13 cellular contexts compared by ENCODE assay signal in the genomic region with DNA sequence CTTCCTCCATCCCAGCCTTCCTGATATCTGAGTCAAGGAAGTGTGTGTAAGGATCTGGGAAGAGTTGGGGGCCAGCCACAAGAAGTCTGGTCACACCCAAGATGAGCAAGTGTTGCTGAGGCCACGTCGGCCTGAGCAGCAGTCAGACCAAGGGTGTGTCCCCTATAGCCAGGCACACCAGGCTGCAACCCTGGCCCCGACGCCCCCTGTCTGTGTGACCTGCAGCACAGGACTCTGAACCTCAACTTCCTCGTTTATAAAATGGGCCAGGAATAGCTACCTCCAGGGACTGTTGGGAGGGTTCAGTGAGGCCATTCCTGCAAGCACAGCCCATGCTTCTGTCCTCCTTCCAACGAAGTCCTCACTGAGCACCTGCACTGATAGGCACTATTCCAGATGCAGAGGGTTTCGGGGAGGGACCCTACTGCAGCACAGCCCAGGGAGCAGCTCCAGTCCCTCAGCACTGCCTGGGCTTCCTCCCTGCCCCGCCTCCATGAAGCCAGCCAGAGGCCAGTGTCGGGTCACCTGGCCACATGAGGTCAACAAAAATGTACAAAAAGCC. TPM values are rescaled to one million over a fixed set of nuclear protein-coding genes. Genes with fewer than 3 reads are reported as not detected.
DNase-seq lines count a peak whose midpoint lies in the region; ATAC-seq and TF ChIP-seq lines count a peak whose summit lies in the region.
"Had no signal": no experiment of that assay in that cellular context is flagged by ENCODE, and none has a peak within 500 bp of the region (broad histone marks: within the 10 kb centered on the region; RNA-seq: fewer than 3 reads in every experiment).

No MANE protein-coding gene starts in this region.

- H3K4me1 ChIP-seq in adipocyte (ENCODE audit: control insufficient read depth, insufficient read depth, low read length) (peaks cover 22% of the 10 kb centered on the region), mesodermal cell (ENCODE audit: control insufficient read depth, insufficient read depth, low read length, poor library complexity, severe bottlenecking) (peaks cover 27% of the 10 kb centered on the region), transverse colon (peaks cover 21 to 49% (median 35%) of the 10 kb centered on the region in 4 donors)
- H3K4me1 ChIP-seq: parathyroid adenoma had no signal

- no peaks in the 10 kb centered on the region for H3K9me3 ChIP-seq in adipocyte (ENCODE audit: control insufficient read depth, low read length)
- H3K9me3 ChIP-seq in mesodermal cell (ENCODE audit: control insufficient read depth, low read length) = no peaks in the 10 kb centered on the region
- H3K9me3 ChIP-seq in transverse colon = no peaks in the 10 kb centered on the region

- TF ChIP-seq CTCF in fibroblast of villous mesenchyme (IDR thresholded peaks at IDR 0.05; ENCODE audit: insufficient read depth, low read depth, low read length) (no peak), transverse colon (IDR thresholded peaks at IDR 0.05) (no peak)

- no peak for DNase-seq in adipocyte (ENCODE audit: low read depth)
- DNase-seq in fibroblast of villous mesenchyme (ENCODE audit: low read depth) = peak; percentile 32
- peak; percentile 10 for DNase-seq in transverse colon
- DNase-seq in NCI-H1694 (lab: John Stamatoyannopoulos, UW) = no peak
- DNase-seq in NOMO-1 (lab: John Stamatoyannopoulos, UW; ENCODE audit: unreplicated experiment in 2 of 2) = no peak
- DNase-seq: activated CD4-positive, alpha-beta memory T cell treated with anti-CD3 and anti-CD28 coated beads, Interleukin-2, amount 10 ng/mL, durations not matched to agents 7 days and 5 days; activated naive CD4-positive, alpha-beta T cell treated with anti-CD3 and anti-CD28 coated beads, Interleukin-2, amount 10 ng/mL, durations not matched to agents 7 days and 5 days; MM.1S; NCI-H2171 had no signal

- no peak for ATAC-seq in GM21529 (IDR thresholded peaks at IDR 0.05; ENCODE audit: unreplicated experiment)

- H3K27me3 ChIP-seq in adipocyte (replicated peaks; ENCODE audit: control insufficient read depth, insufficient read depth, low read length) (no peaks in the 10 kb centered on the region), transverse colon (peaks cover 40% of the 10 kb centered on the region)

- in situ Hi-C loops in transverse colon (cut with MboI; ENCODE audit: low pct_ligation_motif_present in 1 of 4, low pct_unique_long_range_greater_than_20kb in 1 of 4, low sequenced_read_pairs in 3 of 4) = no loop called here

- peak overlapping the region; percentile 62 for H3K27ac ChIP-seq in mesodermal cell (ENCODE audit: low read depth, low read length, severe bottlenecking)
- peak overlapping the region; percentile 81 to 91 (median 86) for H3K27ac ChIP-seq in transverse colon

- H3K4me3 ChIP-seq in adipocyte (ENCODE audit: low read length) (no peak overlapping the region), fibroblast of villous mesenchyme (ENCODE audit: low read depth, low read length) (no peak overlapping the region), mesodermal cell (ENCODE audit: extremely low read depth, insufficient read depth, low read length, poor library complexity, severe bottlenecking) (no peak overlapping the region), transverse colon (no peak overlapping the region)

- no peak for TF ChIP-seq POLR2A in transverse colon (IDR thresholded peaks at IDR 0.05)

- intact Hi-C loops in transverse colon (cut with DNase I; ENCODE audit: low total_unique reads) = no loop called here

- 86 to 89% methylated on average over 9 of the region's 9 CpGs for WGBS in mesodermal cell (ENCODE audit: insufficient coverage in 2 of 2), 2 experiments
- WGBS in transverse colon (ENCODE audit: low coverage in 1 of 2), 2 donors = 30 to 52% methylated on average over 2 to 9 of the region's 9 CpGs

- peak overlapping the region; percentile 69 for H3K9ac ChIP-seq in adipocyte (ENCODE audit: low read length)
- H3K9ac ChIP-seq: parathyroid adenoma had no signal

- TF ChIP-seq EP300 in transverse colon (IDR thresholded peaks at IDR 0.05; ENCODE audit: low read depth) = no peak

- H3K36me3 ChIP-seq in adipocyte (ENCODE audit: control insufficient read depth, insufficient read depth, low read length, severe bottlenecking) (no peaks in the 10 kb centered on the region), mesodermal cell (ENCODE audit: control insufficient read depth, insufficient read depth, low read length) (peaks cover 5% of the 10 kb centered on the region), transverse colon (no peaks in the 10 kb centered on the region)

RNA-seq across cellular contexts. Expression of a gene that starts 13.3 kb away (rescaled TPM):
- total RNA-seq in fibroblast of villous mesenchyme = 24.8 and 28.9 TPM in 2 replicates
- polyA plus RNA-seq in mesodermal cell (2013, experiment 1 of 2) = 6.5 TPM
- polyA plus RNA-seq in mesodermal cell (2013, experiment 2 of 2) = 5.1 TPM
- 100 to 1,000 TPM in 2 of 4 donors, 10 to 100 TPM in 2; 34.5 to 198 (median 91.3) TPM for total RNA-seq in transverse colon

RNA-seq across cellular contexts. Expression of a gene that starts 16.1 kb away (rescaled TPM):
- total RNA-seq in fibroblast of villous mesenchyme = not detected in 2 replicates
- 0.96 TPM for polyA plus RNA-seq in mesodermal cell (2013, experiment 1 of 2)
- 0.86 TPM for polyA plus RNA-seq in mesodermal cell (2013, experiment 2 of 2)
- total RNA-seq in transverse colon = under 1 TPM in 1 of 4 donors, not detected in 3; 0.14 TPM
- total RNA-seq: activated CD4-positive, alpha-beta memory T cell treated with anti-CD3 and anti-CD28 coated beads, Interleukin-2, amount 10 ng/mL, durations not matched to agents 7 days and 5 days; subcutaneous adipose tissue had no signal

RNA-seq across cellular contexts. Expression of a gene that starts 39.3 kb away (rescaled TPM):
- total RNA-seq in fibroblast of villous mesenchyme (4.7 and 5.8 TPM in 2 replicates), transverse colon (10 to 100 TPM in 1 of 4 donors, 1 to 10 TPM in 3; 6.8 to 13.7 (median 8.3) TPM)
- 6.5 TPM for polyA plus RNA-seq in mesodermal cell (2013, experiment 1 of 2)
- polyA plus RNA-seq in mesodermal cell (2013, experiment 2 of 2) = 7.6 TPM

Comparison
In these comparisons a context has a peak if more than half of its experiments do, and no peak if none do; other contexts are left out.
1. DNase-seq: peak in fibroblast of villous mesenchyme (single experiment) and transverse colon (single experiment); none in adipocyte (single experiment), NCI-H1694 (single experiment) and NOMO-1 (0 of 2).